ENCODE assay signal across 25 cellular contexts in the genomic region with DNA sequence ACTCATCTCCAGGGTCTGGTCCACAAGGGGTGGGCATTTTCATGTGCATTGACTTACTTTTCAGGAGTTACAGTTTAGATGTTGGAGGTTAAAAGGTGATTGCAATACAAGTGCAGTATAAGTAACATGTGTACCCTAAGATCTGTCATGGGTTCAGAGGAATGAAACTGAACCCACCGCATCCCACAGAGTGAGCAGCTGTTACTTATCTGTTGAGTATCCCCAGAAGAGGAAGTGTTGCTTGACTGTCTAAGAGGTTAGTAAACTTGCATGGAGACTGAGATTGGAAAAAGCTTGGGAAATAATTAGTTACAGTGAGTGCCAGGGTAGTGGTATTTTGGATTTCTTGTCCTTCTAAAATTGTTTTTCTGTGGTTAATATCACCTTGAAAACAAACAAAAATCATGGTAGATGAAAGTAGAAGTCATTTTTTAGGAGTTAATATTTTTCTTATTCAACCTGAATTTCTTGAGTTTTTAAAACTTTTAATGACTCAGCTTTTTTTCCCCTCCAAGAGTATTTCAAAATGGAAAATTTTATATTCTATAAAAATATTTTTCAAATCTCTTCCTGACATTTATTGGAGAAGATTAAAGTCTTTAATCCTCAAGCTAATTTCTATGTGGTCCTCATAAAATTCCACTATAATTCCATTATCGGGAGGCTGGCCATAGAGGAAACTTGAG.
"Had no signal": no experiment of that assay in that cellular context is flagged by ENCODE, and none has a peak within 500 bp of the region (broad histone marks: within the 10 kb centered on the region; RNA-seq: fewer than 3 reads in every experiment).

No MANE protein-coding gene starts in this region.

- DNase-seq: activated B cell treated with CpG ODN at 0.5 μM for 24 hours; activated CD4-positive, alpha-beta T cell treated with anti-CD3 and anti-CD28 coated beads, Interleukin-2, amount 10 ng/mL, durations not matched to agents 24 days and 14 days; activated CD8-positive, alpha-beta T cell treated with anti-CD3 and anti-CD28 coated beads, Interleukin-2, amount 10 ng/mL, durations not matched to agents 7 days and 5 days; activated naive CD4-positive, alpha-beta T cell treated with anti-CD3 and anti-CD28 coated beads for 36 hours; activated T-cell treated with anti-CD3 and anti-CD28 coated beads, Interleukin-2, amount 50 U/mL, for 4 hours; aorta; brain microvascular endothelial cell; central memory CD4-positive, alpha-beta T cell; dorsolateral prefrontal cortex; foreskin melanocyte; glutamatergic neuron; hippocampal formation; islet precursor cell; midbrain; stimulated activated CD4-positive, alpha-beta T cell treated with anti-CD3 and anti-CD28 coated beads, Interleukin-15, amount 100 ng/mL, for 24 hours; stimulated activated CD4-positive, alpha-beta T cell treated with anti-CD3 and anti-CD28 coated beads, Interleukin-2, amount 100 ng/mL, for 48 hours had no signal

- H3K9me3 ChIP-seq: right atrium auricular region, tibial nerve had no signal

- H3K9ac ChIP-seq: neural progenitor cell had no signal

- H2AFZ ChIP-seq: neural progenitor cell had no signal

- H3K4me2 ChIP-seq: neural progenitor cell had no signal

- H3K4me3 ChIP-seq: dorsolateral prefrontal cortex, lung, neural progenitor cell, right atrium auricular region, skin epidermis, tibial nerve had no signal

- H3K36me3 ChIP-seq: brain microvascular endothelial cell, neural progenitor cell, right atrium auricular region, tibial nerve had no signal

- H3K4me1 ChIP-seq: right atrium auricular region, tibial nerve had no signal

- H3K27me3 ChIP-seq: brain microvascular endothelial cell, neural progenitor cell, right atrium auricular region, tibial nerve had no signal

- H3K27ac ChIP-seq: brain microvascular endothelial cell, dorsolateral prefrontal cortex, epithelial cell of prostate, neural progenitor cell, right atrium auricular region, skin epidermis, tibial nerve had no signal

- ATAC-seq: activated CD8-positive, alpha-beta T cell treated with anti-CD3 and anti-CD28 coated beads, Interleukin-2, amount 10 ng/mL, durations not matched to agents 7 days and 5 days; activated T-cell treated with anti-CD3 and anti-CD28 coated beads, Interleukin-2, amount 50 U/mL, for 4 hours; left lobe of liver had no signal

- FAIRE-seq: colon, TTC549 had no signal
